Comparison of ENCODE assay signal across 12 cellular contexts in the genomic region with DNA sequence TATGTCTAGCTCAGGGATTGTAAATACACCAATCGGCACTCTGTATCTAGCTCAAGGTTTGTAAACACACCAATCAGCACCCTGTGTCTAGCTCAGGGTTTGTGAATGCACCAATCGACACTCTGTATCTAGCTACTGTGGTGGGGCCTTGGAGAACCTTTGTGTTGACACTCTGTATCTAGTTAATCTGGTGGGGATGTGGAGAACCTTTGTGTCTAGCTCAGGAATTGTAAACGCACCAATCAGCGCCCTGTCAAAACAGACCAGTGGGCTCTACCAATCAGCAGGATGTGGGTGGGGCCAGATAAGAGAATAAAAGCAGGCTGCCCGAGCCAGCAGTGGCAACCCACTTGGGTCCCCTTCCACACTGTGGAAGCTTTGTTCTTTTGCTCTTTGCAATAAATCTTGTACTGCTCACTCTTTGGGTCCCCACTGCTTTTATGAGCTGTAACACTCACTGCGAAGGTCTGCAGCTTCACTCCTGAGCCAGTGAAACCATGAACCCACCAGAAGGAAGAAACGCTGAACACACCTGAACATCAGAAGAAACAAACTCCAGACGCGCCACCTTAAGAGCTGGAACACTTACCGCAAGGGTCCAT. TPM values are rescaled to one million over a fixed set of nuclear protein-coding genes. Genes with fewer than 3 reads are reported as not detected.
A peak's percentile ranks its signal among the peaks of the same experiment; 100 is the strongest.
DNase-seq lines count a peak whose midpoint lies in the region; ATAC-seq, FAIRE-seq and TF ChIP-seq lines count a peak whose summit lies in the region.
"Not testable (repeated sequence)": the region's sequence is repeated elsewhere in the genome, so short reads cannot be mapped to it uniquely, and the experiment has no call there.
"Had no signal": no experiment of that assay in that cellular context is flagged by ENCODE, and none has a peak within 500 bp of the region (broad histone marks: within the 10 kb centered on the region; RNA-seq: fewer than 3 reads in every experiment).

No MANE protein-coding gene starts in this region.

- BruUV-seq in HCT116 (replicated peaks; lab: Mats Ljungman, UMichigan); K562 (replicated peaks; lab: Mats Ljungman, UMichigan): not testable (repeated sequence)

- RAD21 ChIA-PET in HCT116 (lab: Charles Lee; ENCODE audit: low non-redundant PET in 1 of 2, low total read pairs in 2 of 2, uncharacterized antibody in 2 of 2, unreplicated experiment in 2 of 2): not testable (repeated sequence)

- H3K27me3 ChIP-seq in HCT116 (ENCODE audit: insufficient read depth, low read length); K562 (ENCODE audit: control insufficient read depth in 2 of 2, insufficient read depth in 2 of 2, low read length in 2 of 2); lower lobe of right lung (ENCODE audit: low read depth); neural progenitor cell: not testable (repeated sequence)

- TF ChIP-seq CTCF in 22Rv1 (IDR thresholded peaks at IDR 0.05); HCT116 (IDR thresholded peaks at IDR 0.05 in 2 of 3, conservative IDR thresholded peaks at IDR 0.05 in 1 of 3; ENCODE audit: borderline replicate concordance in 1 of 3, insufficient read depth in 1 of 3, low read depth in 2 of 3, low read length in 2 of 3); K562 (IDR thresholded peaks at IDR 0.05 in 2 of 3, conservative IDR thresholded peaks at IDR 0.05 in 1 of 3; ENCODE audit: insufficient read depth in 2 of 3, low read depth in 1 of 3, low read length in 3 of 3); glutamatergic neuron (IDR thresholded peaks at IDR 0.05; ENCODE audit: partially characterized antibody, unreplicated experiment); lower lobe of right lung (IDR thresholded peaks at IDR 0.05); nephron (IDR thresholded peaks at IDR 0.05; ENCODE audit: unreplicated experiment in 3 of 3); neural progenitor cell (IDR thresholded peaks at IDR 0.05): not testable (repeated sequence)

- POLR2A ChIA-PET in HCT116 (lab: Charles Lee) (interaction anchor here (1.7 to 2.1 kb wide), 3 partner anchors 9 to 13 kb away, joined by 8 to 12 read pairs (median 8); a partner anchor contains a TSS), K562 (lab: Yijun Ruan, JAX) (interaction anchor here (0.7 to 2.9 kb wide), 3 partner anchors 11 to 18 kb away, joined by 3 to 6 read pairs (median 3); a partner anchor contains a TSS)

- not testable (repeated sequence) for FAIRE-seq in K562 (lab: Jason Lieb, UNC)

- in situ Hi-C loops in K562 (cut with MboI): not testable (repeated sequence)

- H3K9me3 Mint-ChIP-seq in glutamatergic neuron (ENCODE audit: unreplicated experiment); nephron; neural progenitor cell: not testable (repeated sequence)

- not testable (repeated sequence) for H3F3A ChIP-seq in neural progenitor cell (ENCODE audit: low read depth)

- not testable (repeated sequence) for H2AFZ ChIP-seq in HCT116 (ENCODE audit: low read depth, low read length, poor library complexity, severe bottlenecking); K562 (ENCODE audit: low read depth, low read length); neural progenitor cell (replicated peaks)

- not testable (repeated sequence) for TF ChIP-seq RAD21 in HCT116 (IDR thresholded peaks at IDR 0.05; ENCODE audit: low read depth); K562 (CRISPR knock-in tag; conservative IDR thresholded peaks at IDR 0.05 in 1 of 2, IDR thresholded peaks at IDR 0.05 in 1 of 2)

- DNase-seq in HCT116 (ENCODE audit: low read depth, low spot score); K562 (ENCODE audit: extremely low read depth in 1 of 4, low spot score in 3 of 4); glutamatergic neuron; neural progenitor cell (ENCODE audit: low spot score): not testable (repeated sequence)
- DNase-seq in lower lobe of right lung: peak; percentile 2

- TF ChIP-seq EP300 in K562 (IDR thresholded peaks at IDR 0.05; ENCODE audit: low read length): not testable (repeated sequence)

- H3K9ac ChIP-seq in HCT116 (ENCODE audit: low read length); K562 (ENCODE audit: insufficient read depth in 1 of 2, low read depth in 2 of 2, low read length in 2 of 2); neural progenitor cell: not testable (repeated sequence)

- not testable (repeated sequence) for H3K4me2 ChIP-seq in HCT116 (ENCODE audit: low read length); K562 (ENCODE audit: insufficient read depth, low read length); neural progenitor cell

- not testable (repeated sequence) for H3K27me3 Mint-ChIP-seq in glutamatergic neuron (ENCODE audit: unreplicated experiment); nephron (ENCODE audit: low read depth); neural progenitor cell (ENCODE audit: insufficient read depth, low read depth)

- H3K27ac Mint-ChIP-seq in glutamatergic neuron (ENCODE audit: unreplicated experiment) (peak overlapping the region; percentile 29), nephron (peak overlapping the region; percentile 58 to 71 (median 59))
- H3K27ac Mint-ChIP-seq in neural progenitor cell: not testable (repeated sequence)

- not testable (repeated sequence) for H3K36me3 Mint-ChIP-seq in glutamatergic neuron (ENCODE audit: unreplicated experiment)
- H3K36me3 Mint-ChIP-seq in nephron (ENCODE audit: low read depth): peaks cover 37% of the 10 kb centered on the region
- H3K36me3 Mint-ChIP-seq in neural progenitor cell: peaks cover 12% of the 10 kb centered on the region

- 80% methylated on average over 9 of the region's 10 CpGs for WGBS in K562 (ENCODE audit: insufficient coverage, low coverage, missing lambda C conversion rate)

- not testable (repeated sequence) for H3K4me3 ChIP-seq in HCT116 (replicated peaks in 1 of 2; ENCODE audit: low read depth in 1 of 2, low read length in 2 of 2); K562; lower lobe of right lung; neural progenitor cell

- intact Hi-C loops in HCT116 (cut with micrococcal nuclease); K562 (cut with micrococcal nuclease); lower lobe of right lung (cut with DNase I): not testable (repeated sequence)

- not testable (repeated sequence) for H3K36me3 ChIP-seq in HCT116 (ENCODE audit: control insufficient read depth in 1 of 2, insufficient read depth in 2 of 2, low read length in 2 of 2); K562 (ENCODE audit: control insufficient read depth, insufficient read depth, low read length); neural progenitor cell
- H3K36me3 ChIP-seq in lower lobe of right lung: peaks cover 14% of the 10 kb centered on the region

- H4K20me1 ChIP-seq in HCT116 (ENCODE audit: insufficient read depth); K562 (replicated peaks; ENCODE audit: control insufficient read depth, insufficient read depth, low read length); neural progenitor cell (ENCODE audit: low read depth): not testable (repeated sequence)

- H3K9me3 ChIP-seq in HCT116 (ENCODE audit: control insufficient read depth in 1 of 2, insufficient read depth in 1 of 2, low read depth in 1 of 2, low read length in 2 of 2); K562 (replicated peaks; ENCODE audit: control insufficient read depth, insufficient read depth, low read depth, low read length); lower lobe of right lung; neural progenitor cell (ENCODE audit: low read depth): not testable (repeated sequence)

- not testable (repeated sequence) for H3K4me1 ChIP-seq in HCT116 (ENCODE audit: control insufficient read depth in 1 of 2, insufficient read depth in 2 of 2, low read length in 2 of 2); lower lobe of right lung; neural progenitor cell
- H3K4me1 ChIP-seq in K562 (replicated peaks in 1 of 2; ENCODE audit: control insufficient read depth in 2 of 2, insufficient read depth in 2 of 2, low read length in 2 of 2): peaks cover 1 to 11% of the 10 kb centered on the region in 2 experiments

- TF ChIP-seq POLR2A in HCT116 (IDR thresholded peaks at IDR 0.05; ENCODE audit: borderline replicate concordance, extremely low read depth, insufficient read depth, insufficient read length); K562 (conservative IDR thresholded peaks at IDR 0.05): not testable (repeated sequence)

- not testable (repeated sequence) for H3K9me1 ChIP-seq in K562 (ENCODE audit: control insufficient read depth, insufficient read depth, low read length)

- H3K4me1 Mint-ChIP-seq in glutamatergic neuron (ENCODE audit: low read depth, unreplicated experiment); nephron; neural progenitor cell: not testable (repeated sequence)

- H3K79me2 ChIP-seq in HCT116 (ENCODE audit: insufficient read depth, low read length); K562 (ENCODE audit: control insufficient read depth, insufficient read depth, low read length); neural progenitor cell (ENCODE audit: low read depth): not testable (repeated sequence)

- CTCF ChIA-PET in HCT116 (lab: Charles Lee): not testable (repeated sequence)
- CTCF ChIA-PET in K562 (lab: Yijun Ruan, JAX; ENCODE audit: low intra/inter-chr PET ratio): interaction anchor here (0.6 kb wide), 1 partner anchor 107 kb away, joined by 3 read pairs; no protein-coding TSS in a partner anchor

- H3K9me2 ChIP-seq in HCT116 (ENCODE audit: insufficient read depth): not testable (repeated sequence)

- peak overlapping the region; percentile 96 for H3K27ac ChIP-seq in 22Rv1
- not testable (repeated sequence) for H3K27ac ChIP-seq in HCT116 (ENCODE audit: low read depth, low read length); K562 (ENCODE audit: extremely low read depth, low read depth, low read length); lower lobe of right lung; neural progenitor cell

- not testable (repeated sequence) for ATAC-seq in HCT116, K562, lower lobe of right lung

- not testable (repeated sequence) for H3K4me3 Mint-ChIP-seq in glutamatergic neuron (ENCODE audit: unreplicated experiment); nephron
- peak overlapping the region; percentile 21 for H3K4me3 Mint-ChIP-seq in neural progenitor cell

RNA-seq across cellular contexts. Expression of a gene that starts 12.5 kb away (rescaled TPM):
- 54.8 TPM for total RNA-seq in HCT116 (2021; ENCODE audit: unreplicated experiment)
- polyA plus RNA-seq in HCT116 (2012): 114 and 161 TPM in 2 replicates
- total RNA-seq in K562 (2011; cell fraction: chromatin; rRNA removed; ENCODE audit: low replicate concordance): 0.35 and 2.5 TPM in 2 replicates
- total RNA-seq in K562 (2011; cell fraction: nucleolus; rRNA removed): 1.8 and 4.8 TPM in 2 replicates
- total RNA-seq in K562 (2011; cell fraction: nucleoplasm; rRNA removed): 1.4 and 1.8 TPM in 2 replicates
- 0.05 and 0.33 TPM in 2 replicates for total RNA-seq in K562 (2014; rRNA removed)
- not detected in 2 replicates for total RNA-seq in K562 (2014; rRNA removed; fragmentation: Illumina TruSeq; extraction: Trizol)
- total RNA-seq in K562 (2015; rRNA removed; fragmentation: Illumina TruSeq; extraction: Trizol): 0.08 and 0.22 TPM in 2 replicates
- 0.20 and 0.24 TPM in 2 replicates for total RNA-seq in K562 (2021)
- 0.64 and 0.77 TPM in 2 replicates for polyA plus RNA-seq in K562 (2011; rRNA removed)
- polyA plus RNA-seq in K562 (2011; cell fraction: cytosol; rRNA removed): 0.46 and 3.3 TPM in 2 replicates
- 0.94 and 4.1 TPM in 2 replicates for polyA plus RNA-seq in K562 (2011; cell fraction: nucleus; rRNA removed)
- polyA plus RNA-seq in K562 (2012): 0.61 and 0.65 TPM in 2 replicates
- polyA plus RNA-seq in K562 (2014; fragmentation: Illumina TruSeq; extraction: Trizol): 0.32 TPM in 1 of 2 replicates, not detected in the other
- polyA plus RNA-seq in K562 (2014; fragmentation: Nextera tagmentation; extraction: Ambion mirVana): not detected
- polyA plus RNA-seq in K562 (2014; rRNA removed): 0.15 and 0.85 TPM in 2 replicates
- polyA minus RNA-seq in K562 (2011; rRNA and poly(A)+ RNA removed): 0.46 TPM in 1 of 2 replicates, not detected in the other
- 2.3 TPM in 1 of 2 replicates, not detected in the other for polyA minus RNA-seq in K562 (2011; cell fraction: cytosol; rRNA and poly(A)+ RNA removed)
- polyA minus RNA-seq in K562 (2011; cell fraction: nucleus; rRNA and poly(A)+ RNA removed): 0.78 and 1.8 TPM in 2 replicates
- 0.51 TPM for total RNA-seq in glutamatergic neuron (ENCODE audit: unreplicated experiment)
- total RNA-seq in lower lobe of right lung: 11.0 TPM
- total RNA-seq in neural progenitor cell (ENCODE audit: low replicate concordance): 1.9 TPM in 1 of 2 replicates, not detected in the other
- total RNA-seq: CD4-positive, alpha-beta memory T cell; CD4-positive, CD25-positive, alpha-beta regulatory T cell; CD8-positive, alpha-beta memory T cell; GM12878 had no signal
- polyA plus RNA-seq: CD14-positive monocyte; CD4-positive, alpha-beta memory T cell; CD4-positive, CD25-positive, alpha-beta regulatory T cell had no signal

RNA-seq across cellular contexts. Expression of a gene that starts 13.7 kb away (rescaled TPM):
- total RNA-seq in HCT116 (2021; ENCODE audit: unreplicated experiment) (140 TPM), K562 (2014; rRNA removed) (13.8 and 14.6 TPM in 2 replicates), K562 (2014; rRNA removed; fragmentation: Illumina TruSeq; extraction: Trizol) (2.1 and 2.9 TPM in 2 replicates), K562 (2015; rRNA removed; fragmentation: Illumina TruSeq; extraction: Trizol) (6.5 and 9.1 TPM in 2 replicates), K562 (2021) (71.0 and 72.3 TPM in 2 replicates), glutamatergic neuron (ENCODE audit: unreplicated experiment) (137 TPM), lower lobe of right lung (101 TPM), neural progenitor cell (ENCODE audit: low replicate concordance) (17.1 and 32.3 TPM in 2 replicates)
- polyA plus RNA-seq in HCT116 (2012): 164 and 236 TPM in 2 replicates
- 47.8 and 110 TPM in 2 replicates for total RNA-seq in K562 (2011; cell fraction: chromatin; rRNA removed; ENCODE audit: low replicate concordance)
- total RNA-seq in K562 (2011; cell fraction: nucleolus; rRNA removed): 74.5 and 92.6 TPM in 2 replicates
- 59.3 and 63.7 TPM in 2 replicates for total RNA-seq in K562 (2011; cell fraction: nucleoplasm; rRNA removed)
- polyA plus RNA-seq in K562 (2011; rRNA removed) (18.4 and 36.4 TPM in 2 replicates), K562 (2014; fragmentation: Illumina TruSeq; extraction: Trizol) (14.3 and 42.6 TPM in 2 replicates), K562 (2014; fragmentation: Nextera tagmentation; extraction: Ambion mirVana) (1 to 10 TPM in 1 of 2 experiments, under 1 TPM in 1; 0.74 to 1.0 TPM), K562 (2014; rRNA removed) (40.9 and 57.7 TPM in 2 replicates)
- polyA plus RNA-seq in K562 (2011; cell fraction: cytosol; rRNA removed): 33.8 and 40.2 TPM in 2 replicates
- polyA plus RNA-seq in K562 (2011; cell fraction: nucleus; rRNA removed): 90.4 and 128 TPM in 2 replicates
- 99.8 and 107 TPM in 2 replicates for polyA plus RNA-seq in K562 (2012)
- polyA minus RNA-seq in K562 (2011; rRNA and poly(A)+ RNA removed): 7.2 and 11.7 TPM in 2 replicates
- 35.4 and 57.5 TPM in 2 replicates for polyA minus RNA-seq in K562 (2011; cell fraction: cytosol; rRNA and poly(A)+ RNA removed)
- 20.2 and 28.5 TPM in 2 replicates for polyA minus RNA-seq in K562 (2011; cell fraction: nucleus; rRNA and poly(A)+ RNA removed)

RNA-seq across cellular contexts. Expression of a gene that starts 33.4 kb away (rescaled TPM):
- total RNA-seq in HCT116 (2021; ENCODE audit: unreplicated experiment) (21.7 TPM), K562 (2014; rRNA removed) (not detected in 2 replicates), K562 (2014; rRNA removed; fragmentation: Illumina TruSeq; extraction: Trizol) (not detected in 2 replicates), K562 (2015; rRNA removed; fragmentation: Illumina TruSeq; extraction: Trizol) (not detected in 2 replicates), K562 (2021) (0.22 and 0.40 TPM in 2 replicates), glutamatergic neuron (ENCODE audit: unreplicated experiment) (8.9 TPM), lower lobe of right lung (49.0 TPM), neural progenitor cell (ENCODE audit: low replicate concordance) (1.9 TPM in 1 of 2 replicates, not detected in the other)
- 13.1 and 14.4 TPM in 2 replicates for polyA plus RNA-seq in HCT116 (2012)
- 0.44 and 1.0 TPM in 2 replicates for total RNA-seq in K562 (2011; cell fraction: chromatin; rRNA removed; ENCODE audit: low replicate concordance)
- total RNA-seq in K562 (2011; cell fraction: nucleolus; rRNA removed): 0.53 and 0.83 TPM in 2 replicates
- total RNA-seq in K562 (2011; cell fraction: nucleoplasm; rRNA removed): 0.76 and 0.95 TPM in 2 replicates
- polyA plus RNA-seq in K562 (2011; rRNA removed) (0.08 TPM in 2 replicates), K562 (2014; fragmentation: Illumina TruSeq; extraction: Trizol) (0.06 TPM in 1 of 2 replicates, not detected in the other), K562 (2014; fragmentation: Nextera tagmentation; extraction: Ambion mirVana) (under 1 TPM in 1 of 2 experiments, not detected in 1; 0.03 TPM), K562 (2014; rRNA removed) (not detected in 2 replicates)
- 0.10 and 0.27 TPM in 2 replicates for polyA plus RNA-seq in K562 (2011; cell fraction: cytosol; rRNA removed)
- 0.41 and 0.82 TPM in 2 replicates for polyA plus RNA-seq in K562 (2011; cell fraction: nucleus; rRNA removed)
- polyA plus RNA-seq in K562 (2012): 0.14 and 0.18 TPM in 2 replicates
- polyA minus RNA-seq in K562 (2011; rRNA and poly(A)+ RNA removed): not detected in 2 replicates
- polyA minus RNA-seq in K562 (2011; cell fraction: cytosol; rRNA and poly(A)+ RNA removed): not detected in 2 replicates
- 0.11 and 0.54 TPM in 2 replicates for polyA minus RNA-seq in K562 (2011; cell fraction: nucleus; rRNA and poly(A)+ RNA removed)
- polyA plus RNA-seq: CD14-positive monocyte had no signal

RNA-seq across cellular contexts. Expression of a gene that starts 36.6 kb away (rescaled TPM):
- total RNA-seq in HCT116 (2021; ENCODE audit: unreplicated experiment) (22.5 TPM), K562 (2014; rRNA removed) (6.4 and 9.6 TPM in 2 replicates), K562 (2014; rRNA removed; fragmentation: Illumina TruSeq; extraction: Trizol) (1.2 and 1.9 TPM in 2 replicates), K562 (2015; rRNA removed; fragmentation: Illumina TruSeq; extraction: Trizol) (1.9 and 2.2 TPM in 2 replicates), K562 (2021) (4.1 and 4.2 TPM in 2 replicates), glutamatergic neuron (ENCODE audit: unreplicated experiment) (47.7 TPM), lower lobe of right lung (60.1 TPM), neural progenitor cell (ENCODE audit: low replicate concordance) (27.0 and 72.7 TPM in 2 replicates)
- polyA plus RNA-seq in HCT116 (2012): 22.9 and 27.8 TPM in 2 replicates
- total RNA-seq in K562 (2011; cell fraction: chromatin; rRNA removed; ENCODE audit: low replicate concordance): 2.0 and 5.2 TPM in 2 replicates
- total RNA-seq in K562 (2011; cell fraction: nucleolus; rRNA removed): 6.2 and 6.5 TPM in 2 replicates
- 4.1 and 4.8 TPM in 2 replicates for total RNA-seq in K562 (2011; cell fraction: nucleoplasm; rRNA removed)
- polyA plus RNA-seq in K562 (2011; rRNA removed) (2.2 and 3.1 TPM in 2 replicates), K562 (2014; fragmentation: Illumina TruSeq; extraction: Trizol) (2.0 and 3.3 TPM in 2 replicates), K562 (2014; fragmentation: Nextera tagmentation; extraction: Ambion mirVana) (under 1 TPM; 0.39 to 0.41 TPM), K562 (2014; rRNA removed) (3.7 and 5.2 TPM in 2 replicates)
- polyA plus RNA-seq in K562 (2011; cell fraction: cytosol; rRNA removed): 4.8 and 8.7 TPM in 2 replicates
- polyA plus RNA-seq in K562 (2011; cell fraction: nucleus; rRNA removed): 2.6 and 6.9 TPM in 2 replicates
- 5.4 and 13.1 TPM in 2 replicates for polyA plus RNA-seq in K562 (2012)
- polyA minus RNA-seq in K562 (2011; rRNA and poly(A)+ RNA removed): 0.63 and 1.4 TPM in 2 replicates
- polyA minus RNA-seq in K562 (2011; cell fraction: cytosol; rRNA and poly(A)+ RNA removed): 3.6 and 3.8 TPM in 2 replicates
- polyA minus RNA-seq in K562 (2011; cell fraction: nucleus; rRNA and poly(A)+ RNA removed): 1.2 and 1.3 TPM in 2 replicates

RNA-seq across cellular contexts. Expression of a gene that starts 55.2 kb away (rescaled TPM):
- total RNA-seq in HCT116 (2021; ENCODE audit: unreplicated experiment) (2,379 TPM), K562 (2014; rRNA removed) (1,864 and 2,438 TPM in 2 replicates), K562 (2014; rRNA removed; fragmentation: Illumina TruSeq; extraction: Trizol) (130 and 165 TPM in 2 replicates), K562 (2015; rRNA removed; fragmentation: Illumina TruSeq; extraction: Trizol) (471 and 527 TPM in 2 replicates), K562 (2021) (2,747 and 3,081 TPM in 2 replicates), glutamatergic neuron (ENCODE audit: unreplicated experiment) (1,030 TPM), lower lobe of right lung (1,461 TPM), neural progenitor cell (ENCODE audit: low replicate concordance) (296 and 550 TPM in 2 replicates)
- polyA plus RNA-seq in HCT116 (2012): 2,859 and 3,193 TPM in 2 replicates
- total RNA-seq in K562 (2011; cell fraction: chromatin; rRNA removed; ENCODE audit: low replicate concordance): 88.1 and 153 TPM in 2 replicates
- 167 TPM in 2 replicates for total RNA-seq in K562 (2011; cell fraction: nucleolus; rRNA removed)
- 206 and 397 TPM in 2 replicates for total RNA-seq in K562 (2011; cell fraction: nucleoplasm; rRNA removed)
- polyA plus RNA-seq in K562 (2011; rRNA removed) (662 and 1,013 TPM in 2 replicates), K562 (2014; fragmentation: Illumina TruSeq; extraction: Trizol) (866 and 1,057 TPM in 2 replicates), K562 (2014; fragmentation: Nextera tagmentation; extraction: Ambion mirVana) (1,000 to 10,000 TPM; 2,724 to 2,827 TPM), K562 (2014; rRNA removed) (1,303 and 1,847 TPM in 2 replicates)
- 1,028 and 1,084 TPM in 2 replicates for polyA plus RNA-seq in K562 (2011; cell fraction: cytosol; rRNA removed)
- polyA plus RNA-seq in K562 (2011; cell fraction: nucleus; rRNA removed): 641 and 754 TPM in 2 replicates
- 3,105 and 3,833 TPM in 2 replicates for polyA plus RNA-seq in K562 (2012)
- polyA minus RNA-seq in K562 (2011; rRNA and poly(A)+ RNA removed): 177 and 211 TPM in 2 replicates
- 416 and 590 TPM in 2 replicates for polyA minus RNA-seq in K562 (2011; cell fraction: cytosol; rRNA and poly(A)+ RNA removed)
- 61.5 and 90.0 TPM in 2 replicates for polyA minus RNA-seq in K562 (2011; cell fraction: nucleus; rRNA and poly(A)+ RNA removed)
